In genomic region chr7:137469191-137469811, GRCh38 we compare ENCODE assay signal across 21 cellular contexts.
"Had no signal": no experiment of that assay in that cellular context is flagged by ENCODE, and none has a peak within 500 bp of the region (broad histone marks: within the 10 kb centered on the region; RNA-seq: fewer than 3 reads in every experiment).

No MANE protein-coding gene starts in this region.

- FAIRE-seq: keratinocyte had no signal

- H3K27ac ChIP-seq: dorsolateral prefrontal cortex, epithelial cell of prostate, skin epidermis, thyroid gland, upper lobe of right lung had no signal

- H3K4me1 ChIP-seq: right atrium auricular region, thyroid gland, upper lobe of right lung had no signal

- H3K4me3 ChIP-seq: dorsolateral prefrontal cortex, lung, right atrium auricular region, skin epidermis, thyroid gland, upper lobe of right lung had no signal

- ATAC-seq: effector memory CD8-positive, alpha-beta T cell; left lobe of liver; naive thymus-derived CD8-positive, alpha-beta T cell; SK-N-SH treated with all-trans-retinoic acid at 6 μM for 48 hours; upper lobe of right lung had no signal

- H3K27me3 ChIP-seq: dorsolateral prefrontal cortex, right atrium auricular region, thyroid gland, upper lobe of right lung had no signal

- DNase-seq: activated CD4-positive, alpha-beta memory T cell treated with anti-CD3 and anti-CD28 coated beads for 36 hours; activated CD4-positive, alpha-beta T cell treated with anti-CD3 and anti-CD28 coated beads for 48 hours; activated naive CD4-positive, alpha-beta T cell treated with anti-CD3 and anti-CD28 coated beads for 36 hours; activated naive CD8-positive, alpha-beta T cell treated with anti-CD3 and anti-CD28 coated beads, Interleukin-2, amount 10 ng/mL, durations not matched to agents 7 days and 5 days; activated T-cell treated with anti-CD3 and anti-CD28 coated beads, Interleukin-2, amount 50 U/mL, for 48 hours; amygdala; caudate nucleus; dorsolateral prefrontal cortex; effector memory CD8-positive, alpha-beta T cell; naive thymus-derived CD8-positive, alpha-beta T cell; stimulated activated CD4-positive, alpha-beta T cell treated with anti-CD3 and anti-CD28 coated beads, Interleukin-1b, Interleukin-23, amount 100 ng/mL, for 48 hours; substantia nigra; thyroid gland; upper lobe of right lung had no signal

- H3K36me3 ChIP-seq: right atrium auricular region, upper lobe of right lung had no signal

- H3K9me3 ChIP-seq: right atrium auricular region, thyroid gland, upper lobe of right lung had no signal
